In genomic region chr17:75036643-75037268, GRCh38 we compare ENCODE assay signal across 8 cellular contexts.
DNase-seq lines count a peak whose midpoint lies in the region; ATAC-seq lines count a peak whose summit lies in the region.

No MANE protein-coding gene starts in this region.

- H3K27me3 ChIP-seq in mucosa of rectum (ENCODE audit: control insufficient read depth in 2 of 2, insufficient read depth in 2 of 2, low read length in 2 of 2), result no peaks in the 10 kb centered on the region

- no peaks in the 10 kb centered on the region for H3K9me3 ChIP-seq in mucosa of rectum (ENCODE audit: control insufficient read depth in 2 of 2, low read length in 2 of 2)

- peaks cover 28 to 34% of the 10 kb centered on the region in 2 donors for H3K4me1 ChIP-seq in mucosa of rectum (ENCODE audit: control insufficient read depth in 2 of 2, insufficient read depth in 2 of 2, low read length in 2 of 2)

- peak overlapping the region; percentile 50 for H3K4me3 Mint-ChIP-seq in dendritic cell treated with granulocyte-macrophage colony-stimulating factor and Interleukin-4, amounts not matched to agents 40 ng/mL and 50 ng/mL, for 4 days

- DNase-seq in DMS 273 (lab: John Stamatoyannopoulos, UW; ENCODE audit: unreplicated experiment) (peak; percentile 39), DMS 273 treated with DMSO at 0.1 percent for 48 hours (lab: John Stamatoyannopoulos, UW) (no peak)
- peak; percentile 82 to 85 for DNase-seq in activated CD4-positive, alpha-beta T cell treated with anti-CD3 and anti-CD28 coated beads for 4 hours
- DNase-seq in stimulated activated CD8-positive, alpha-beta memory T cell treated with anti-CD3 and anti-CD28 coated beads, Interleukin-7, amount 100 ng/mL, for 4 hours (ENCODE audit: low read depth in 2 of 2), result peak; percentile 70 to 73

- H3K27ac ChIP-seq in mucosa of rectum (ENCODE audit: low read depth in 2 of 2, low read length in 2 of 2), result peak overlapping the region; percentile 56 to 57

- H3K9me3 Mint-ChIP-seq in dendritic cell treated with granulocyte-macrophage colony-stimulating factor and Interleukin-4, amounts not matched to agents 40 ng/mL and 50 ng/mL, for 4 days, result no peaks in the 10 kb centered on the region

- peak overlapping the region; percentile 90 for H3K27ac Mint-ChIP-seq in dendritic cell treated with granulocyte-macrophage colony-stimulating factor and Interleukin-4, amounts not matched to agents 40 ng/mL and 50 ng/mL, for 4 days

- H3K4me1 Mint-ChIP-seq in dendritic cell treated with granulocyte-macrophage colony-stimulating factor and Interleukin-4, amounts not matched to agents 40 ng/mL and 50 ng/mL, for 4 days (ENCODE audit: low read depth), result peaks cover 42% of the 10 kb centered on the region

- H3K4me3 ChIP-seq in mucosa of rectum (ENCODE audit: low read length in 2 of 2), result peak overlapping the region in 1 of 2 donors; percentile 38

- H3K36me3 Mint-ChIP-seq in dendritic cell treated with granulocyte-macrophage colony-stimulating factor and Interleukin-4, amounts not matched to agents 40 ng/mL and 50 ng/mL, for 4 days (ENCODE audit: low read depth), result peaks cover 44% of the 10 kb centered on the region

- no peak for ATAC-seq in GM19452 (IDR thresholded peaks at IDR 0.05; ENCODE audit: unreplicated experiment)
- ATAC-seq in GM19397 (IDR thresholded peaks at IDR 0.05; ENCODE audit: unreplicated experiment), result no peak

- peaks cover 17 to 33% of the 10 kb centered on the region in 2 donors for H3K36me3 ChIP-seq in mucosa of rectum (ENCODE audit: control insufficient read depth in 2 of 2, insufficient read depth in 2 of 2, low read length in 2 of 2)

- H3K9ac ChIP-seq in mucosa of rectum (ENCODE audit: low read depth in 1 of 2, low read length in 2 of 2), result peak overlapping the region; percentile 24 to 34

- H3K27me3 Mint-ChIP-seq in dendritic cell treated with granulocyte-macrophage colony-stimulating factor and Interleukin-4, amounts not matched to agents 40 ng/mL and 50 ng/mL, for 4 days, result peaks cover 16% of the 10 kb centered on the region

- intact Hi-C loops in dendritic cell treated with granulocyte-macrophage colony-stimulating factor and Interleukin-4, amounts not matched to agents 40 ng/mL and 50 ng/mL, for 4 days (cut with micrococcal nuclease), result no loop called here
